ENCODE assay signal across 8 cellular contexts in genomic region chr19:33226550-33227241, GRCh38. TPM values are rescaled to one million over a fixed set of nuclear protein-coding genes. Genes with fewer than 3 reads are reported as not detected.
DNase-seq lines count a peak whose midpoint lies in the region; ATAC-seq and TF ChIP-seq lines count a peak whose summit lies in the region.
"Had no signal": no experiment of that assay in that cellular context is flagged by ENCODE, and none has a peak within 500 bp of the region (broad histone marks: within the 10 kb centered on the region; RNA-seq: fewer than 3 reads in every experiment).

No MANE protein-coding gene starts in this region.

- H3K79me1 ChIP-seq in H9 (ENCODE audit: insufficient read depth, low read depth, low read length, poor library complexity, severe bottlenecking): no peaks in the 10 kb centered on the region

- no TSS peak for BruUV-seq in PC-3 (replicated peaks; lab: Mats Ljungman, UMichigan)

- H2AK5ac ChIP-seq in H9 (ENCODE audit: insufficient read length, low read length): no peak overlapping the region

- no peak overlapping the region for H3K4ac ChIP-seq in H9 (ENCODE audit: low read depth, low read length)

- no peak overlapping the region for H3K23ac ChIP-seq in H9 (ENCODE audit: insufficient read length, low read depth, low read length)

- peak overlapping the region; percentile 69 to 87 for H3K4me3 Mint-ChIP-seq in H9

- H3F3A ChIP-seq in PC-3 (ENCODE audit: low read length, unreplicated experiment): no peaks in the 10 kb centered on the region

- POLR2A ChIA-PET in PC-3 (lab: Charles Lee; ENCODE audit: unreplicated experiment): no interaction called here

- no CpG with 5 or more reads among the region's 66 CpGs for WGBS in H9 (ENCODE audit: extremely low coverage, insufficient read length, low lambda C conversion rate)
- 2 to 3% (median 2%) methylated on average over 29 to 66 of the region's 66 CpGs for WGBS in psoas muscle, 3 donors

- H2AFZ ChIP-seq in H9 (ENCODE audit: low read length) (no peak overlapping the region), PC-3 (ENCODE audit: low read length) (no peak overlapping the region)

- no peaks in the 10 kb centered on the region for H3K9me2 ChIP-seq in PC-3 (replicated peaks; ENCODE audit: low read length)

- in situ Hi-C loops in gastrocnemius medialis (cut with MboI; ENCODE audit: low sequenced_read_pairs in 4 of 4): loop anchor here in 3 of 4 donors (25.0 kb wide), 1 partner anchor 536 kb away; no protein-coding TSS in a partner anchor

- no peak overlapping the region for H2BK20ac ChIP-seq in H9 (ENCODE audit: low read depth, low read length, poor library complexity, severe bottlenecking)

- peaks cover 8 to 10% of the 10 kb centered on the region in 2 experiments; a peak in 3 of 4 replicates for H3K4me1 Mint-ChIP-seq in H9

- peaks cover 23 to 24% of the 10 kb centered on the region in 2 experiments for H3K9me3 Mint-ChIP-seq in H9

- H2BK120ac ChIP-seq in H9 (ENCODE audit: low read depth, low read length, poor library complexity, severe bottlenecking): no peak overlapping the region

- no peak overlapping the region for H4K8ac ChIP-seq in H9 (replicated peaks; ENCODE audit: insufficient read length, low read depth, low read length)

- H4K20me1 ChIP-seq in H9 (ENCODE audit: control insufficient read depth, insufficient read depth, insufficient read length) (no peaks in the 10 kb centered on the region), PC-3 (ENCODE audit: low read length) (no peaks in the 10 kb centered on the region)

- no peak for TF ChIP-seq POLR2A in gastrocnemius medialis (IDR thresholded peaks at IDR 0.05)

- DNase-seq in H9: peak; percentile 95
- no peak for DNase-seq in PC-3
- DNase-seq in foreskin keratinocyte: no peak
- peak in 1 of 2 donors; percentile 52 for DNase-seq in psoas muscle
- DNase-seq in gastrocnemius medialis: no peak
- DNase-seq in AG08395 (ENCODE audit: low spot score): no peak
- no peak for DNase-seq in DMS153 (lab: John Stamatoyannopoulos, UW)

- CTCF ChIA-PET in PC-3 (lab: Charles Lee): no interaction called here

- H3K4me3 ChIP-seq in PC-3 (ENCODE audit: low read length) (no peak overlapping the region), psoas muscle (peak overlapping the region; percentile 15), gastrocnemius medialis (peak overlapping the region in 2 of 4 donors; percentile 8 to 13)

- peak overlapping the region; percentile 71 for H3K4me2 ChIP-seq in H9 (ENCODE audit: insufficient read depth, insufficient read length, low read length)
- 0 out of 2 replicates have a peak overlapping the region, but pooled peaks have one; percentile 31 for H3K4me2 ChIP-seq in PC-3 (ENCODE audit: low read length)

- H3K4me1 ChIP-seq in H9 (ENCODE audit: insufficient read depth, low read length) (no peaks in the 10 kb centered on the region), PC-3 (ENCODE audit: insufficient read depth, low read length) (no peaks in the 10 kb centered on the region), foreskin keratinocyte (no peaks in the 10 kb centered on the region), psoas muscle (no peaks in the 10 kb centered on the region), gastrocnemius medialis (no peaks in the 10 kb centered on the region)

- TF ChIP-seq CTCF in H9 (conservative IDR thresholded peaks at IDR 0.05): 0 out of 3 replicates have a peak, but pooled peaks have one; percentile 25
- TF ChIP-seq CTCF in PC-3 (conservative IDR thresholded peaks at IDR 0.05; ENCODE audit: low read depth, low read length): no peak
- TF ChIP-seq CTCF in foreskin keratinocyte (conservative IDR thresholded peaks at IDR 0.05): no peak
- no peak for TF ChIP-seq CTCF in psoas muscle (IDR thresholded peaks at IDR 0.05)
- no peak for TF ChIP-seq CTCF in gastrocnemius medialis (IDR thresholded peaks at IDR 0.05 in 4 of 5, conservative IDR thresholded peaks at IDR 0.05 in 1 of 5)

- H3K36me3 ChIP-seq in PC-3 (ENCODE audit: low read depth, low read length): no peaks in the 10 kb centered on the region
- no peaks in the 10 kb centered on the region for H3K36me3 ChIP-seq in psoas muscle (ENCODE audit: insufficient read depth in 1 of 2, low read depth in 1 of 2)
- H3K36me3 ChIP-seq in gastrocnemius medialis: no peaks in the 10 kb centered on the region

- no peaks in the 10 kb centered on the region for H3K9me3 ChIP-seq in H9 (ENCODE audit: control insufficient read depth, low read depth, low read length)
- H3K9me3 ChIP-seq in PC-3 (ENCODE audit: low read length): 0 out of 2 replicates have a peak, but pooled peaks cover 6% of the 10 kb centered on the region
- peaks cover 18% of the 10 kb centered on the region for H3K9me3 ChIP-seq in psoas muscle
- peaks cover 0 to 20% (median 0%) of the 10 kb centered on the region in 3 donors for H3K9me3 ChIP-seq in gastrocnemius medialis

- ATAC-seq in PC-3: no peak; the same call in 1 of the 2 replicates
- peak; percentile 41 for ATAC-seq in foreskin keratinocyte
- ATAC-seq in psoas muscle: peak in 1 of 4 donors; percentile 24
- ATAC-seq in gastrocnemius medialis: no peak

- H3T11ph ChIP-seq in H9 (ENCODE audit: low read length): no peak overlapping the region

- H3K23me2 ChIP-seq in H9 (ENCODE audit: insufficient read length, low read depth, low read length, poor library complexity, severe bottlenecking): peaks cover 10% of the 10 kb centered on the region

- H3K27ac ChIP-seq in H9 (ENCODE audit: insufficient read length, low read depth, low read length) (no peak overlapping the region), PC-3 (ENCODE audit: low read length) (no peak overlapping the region), foreskin keratinocyte (no peak overlapping the region), psoas muscle (no peak overlapping the region), gastrocnemius medialis (no peak overlapping the region)

- H3K18ac ChIP-seq in H9 (ENCODE audit: insufficient read length, low read depth, low read length): peak overlapping the region; percentile 40

- H2BK5ac ChIP-seq in H9 (ENCODE audit: insufficient read length, low read length): no peak overlapping the region

- H3K79me2 ChIP-seq in H9 (ENCODE audit: insufficient read depth, low read length): no peaks in the 10 kb centered on the region
- no peaks in the 10 kb centered on the region for H3K79me2 ChIP-seq in PC-3 (ENCODE audit: low read length)

- peak overlapping the region; percentile 10; the same call in 1 of the 2 replicates for H3K14ac ChIP-seq in H9 (ENCODE audit: insufficient read depth, low read length)

- no peak overlapping the region for H4K91ac ChIP-seq in H9 (ENCODE audit: insufficient read length, low read depth, low read length)

- no peak overlapping the region; the same call in 1 of the 2 replicates for H2BK15ac ChIP-seq in H9 (ENCODE audit: low read depth, low read length)

- H3K36me3 Mint-ChIP-seq in H9 (ENCODE audit: insufficient read depth in 1 of 3, low read depth in 3 of 3): peaks cover 6 to 17% (median 7%) of the 10 kb centered on the region in 3 experiments; a peak in 5 of 7 replicates

- H4K5ac ChIP-seq in H9 (ENCODE audit: insufficient read length, low read depth, low read length): no peak overlapping the region

- H3K27me3 Mint-ChIP-seq in H9 (ENCODE audit: low read depth): peaks cover 69% of the 10 kb centered on the region

- intact Hi-C loops in PC-3 (cut with micrococcal nuclease): no loop called here
- intact Hi-C loops in psoas muscle (cut with DNase I): no loop called here
- intact Hi-C loops in gastrocnemius medialis (cut with DNase I; ENCODE audit: low total_unique reads): no loop called here

- no peak overlapping the region for H3K27ac Mint-ChIP-seq in H9

- H3K56ac ChIP-seq in H9 (ENCODE audit: insufficient read length, low read depth, low read length): no peak overlapping the region

- H3K27me3 ChIP-seq in H9 (ENCODE audit: insufficient read depth, low read length): peaks cover 17% of the 10 kb centered on the region; the same call in 1 of the 2 replicates
- H3K27me3 ChIP-seq in PC-3 (ENCODE audit: low read length): peaks cover 24% of the 10 kb centered on the region
- peaks cover 81% of the 10 kb centered on the region for H3K27me3 ChIP-seq in foreskin keratinocyte
- H3K27me3 ChIP-seq in psoas muscle (ENCODE audit: insufficient read depth in 3 of 3, low read length in 2 of 3): peaks cover 0 to 64% (median 33%) of the 10 kb centered on the region in 3 donors
- peaks cover 41 to 62% (median 53%) of the 10 kb centered on the region in 3 donors for H3K27me3 ChIP-seq in gastrocnemius medialis

- no peak overlapping the region for H3K9ac ChIP-seq in H9 (ENCODE audit: extremely low read depth, insufficient read length, low read length)
- H3K9ac ChIP-seq in PC-3 (ENCODE audit: low read length): no peak overlapping the region

- no peak overlapping the region for H2BK12ac ChIP-seq in H9 (ENCODE audit: insufficient read length, low read depth, low read length)

RNA-seq across cellular contexts. Expression of gene SLC7A10, which starts 1.0 kb away (rescaled TPM):
- total RNA-seq in H9 (2021) (2.5 and 2.9 TPM in 2 replicates), PC-3 (2014; rRNA removed) (not detected in 2 replicates), foreskin keratinocyte (not detected in 2 replicates), psoas muscle (under 1 TPM in 1 of 4 donors, not detected in 3; 0.13 TPM), gastrocnemius medialis (not detected)
- polyA plus RNA-seq in foreskin keratinocyte (not detected in 2 replicates), psoas muscle (under 1 TPM; 0.03 to 0.43 (median 0.15) TPM)
- total RNA-seq: T-helper 2 cell treated with Interferon-gamma antibody and Interleukin-4, amounts not matched to agents 100 ng/mL and 5 ng/mL, for 36 hours had no signal

RNA-seq across cellular contexts. Expression of gene LRP3, which starts 32.6 kb away (rescaled TPM):
- total RNA-seq in H9 (2021) (29.2 and 34.4 TPM in 2 replicates), PC-3 (2014; rRNA removed) (20.4 and 25.9 TPM in 2 replicates), foreskin keratinocyte (11.4 and 12.9 TPM in 2 replicates), psoas muscle (10 to 100 TPM; 16.1 to 23.9 (median 19.6) TPM), gastrocnemius medialis (10 to 100 TPM; 18.3 to 29.3 (median 25.1) TPM)
- polyA plus RNA-seq in foreskin keratinocyte (14.2 and 15.0 TPM in 2 replicates), psoas muscle (10 to 100 TPM; 10.7 to 25.1 (median 15.9) TPM)
